In the genomic region with DNA sequence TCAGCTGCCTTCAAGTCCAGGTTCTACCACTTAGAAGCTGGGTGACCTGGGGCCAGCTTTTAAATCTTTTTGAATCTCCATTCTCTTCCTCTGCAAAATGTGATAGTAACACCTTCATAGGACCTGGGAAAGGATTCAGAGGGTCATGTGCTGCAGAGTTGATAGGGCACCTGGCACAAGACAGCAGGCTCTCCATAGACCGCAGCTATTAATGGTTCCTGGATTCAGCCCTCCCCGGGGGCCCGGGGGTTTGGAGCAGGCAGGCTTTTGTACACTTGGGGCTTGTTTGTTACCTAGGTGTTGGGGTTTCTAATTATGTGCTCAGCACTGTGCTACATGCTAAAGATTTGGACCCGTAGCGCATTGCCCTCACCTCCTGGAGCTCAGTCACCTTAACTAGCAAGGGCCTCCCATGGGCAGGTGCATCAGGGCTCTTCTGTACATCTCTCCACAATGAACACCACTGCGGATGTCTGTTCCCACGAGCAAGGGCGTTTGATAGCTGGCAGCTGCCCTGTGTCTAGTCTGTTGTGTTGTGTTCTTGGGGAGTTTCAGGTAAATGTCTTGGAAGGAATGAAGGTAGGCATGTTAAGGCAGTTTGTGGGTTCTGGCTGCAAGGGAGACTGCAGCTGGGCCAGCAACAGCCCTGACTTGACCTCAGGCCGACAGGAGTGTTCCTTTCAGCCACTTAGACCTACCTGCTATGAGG, we compare ENCODE assay signal across 1 cellular context.
TF ChIP-seq lines count a peak whose summit lies in the region.

No MANE protein-coding gene starts in this region.

TF ChIP-seq in GM23338, 12 proteins besides CTCF, POLR2A, EP300 and RAD21 (continued from another document):
- no peak for TF ChIP-seq ZNF462 (CRISPR knock-in tag; IDR thresholded peaks at IDR 0.05)
- TF ChIP-seq NANOG (IDR thresholded peaks at IDR 0.05; ENCODE audit: borderline replicate concordance) = no peak
TF ChIP-seq in GM23338: peak in this region for 0.
